22 cellular contexts compared by ENCODE assay signal in the genomic region with DNA sequence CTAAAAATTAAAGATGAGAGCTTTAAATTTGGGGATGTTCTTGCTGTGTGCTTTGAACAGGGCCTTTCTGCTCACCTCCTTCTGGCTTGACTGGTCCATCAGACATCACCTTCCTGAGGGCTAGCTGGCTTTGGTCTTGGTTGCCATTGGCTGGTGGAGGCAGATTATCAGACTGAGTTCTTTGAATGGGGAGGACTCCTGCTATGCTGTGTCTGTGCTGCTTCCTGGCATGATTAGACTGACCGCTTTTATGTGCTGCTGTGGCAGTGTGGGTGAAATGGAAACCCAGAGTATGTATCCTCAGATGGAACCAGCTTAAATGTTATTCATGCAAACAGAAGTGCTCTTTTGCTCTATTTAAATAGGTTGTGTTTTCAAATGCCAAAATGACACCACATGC.
"Had no signal": no experiment of that assay in that cellular context is flagged by ENCODE, and none has a peak within 500 bp of the region (broad histone marks: within the 10 kb centered on the region; RNA-seq: fewer than 3 reads in every experiment).

No MANE protein-coding gene starts in this region.

- DNase-seq: IMR-90; Karpas-422; KG1; MG63; NCI-H1092; NCI-H1105 treated with DMSO at 0.1 percent for 48 hours; NCI-H1417 treated with DMSO at 0.1 percent for 48 hours; NCI-H146; NCI-H1694 treated with DMSO at 0.1 percent for 48 hours; NCI-H1930; NCI-H2081; NCI-H2107; NCI-H2227 treated with DMSO at 0.1 percent for 48 hours; NCI-H524; NCI-H526 treated with DMSO at 0.1 percent for 48 hours; NCI-H774; NK-92 treated with Interleukin-12 subunit alpha and Interleukin-12 subunit beta, amount 100 ng/mL, for 24 hours; Right ventricle myocardium superior; RPMI8226; SIG-M5 had no signal

- FAIRE-seq: HepG2, RCC 7860 had no signal

- ATAC-seq: HepG2 had no signal
